15 cellular contexts compared by ENCODE assay signal in the genomic region with DNA sequence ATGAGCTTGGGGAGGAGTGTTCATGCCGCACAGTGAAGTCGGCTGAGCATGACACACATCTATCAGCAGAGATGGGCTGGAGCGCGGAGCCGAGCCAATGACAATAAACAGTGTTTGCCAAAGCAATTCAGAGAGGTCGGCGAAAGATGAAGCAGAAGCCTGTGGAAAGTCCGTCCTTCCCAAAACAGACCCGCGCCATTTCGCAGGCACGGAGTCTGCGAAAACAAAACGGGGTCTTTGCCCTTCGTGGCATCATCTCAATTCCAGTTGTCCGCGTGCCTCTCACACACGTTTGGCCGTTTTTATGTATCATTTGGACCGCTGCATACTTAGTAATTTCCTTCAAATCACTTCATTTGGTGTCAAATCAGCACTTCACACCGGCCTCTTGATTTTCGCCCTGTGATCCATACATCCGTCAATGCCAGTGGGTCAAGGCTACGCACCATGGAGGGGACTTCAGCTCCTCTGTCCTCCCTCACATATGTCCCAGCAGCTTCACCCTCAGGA.
DNase-seq lines count a peak whose midpoint lies in the region; ATAC-seq and TF ChIP-seq lines count a peak whose summit lies in the region.
"Had no signal": no experiment of that assay in that cellular context is flagged by ENCODE, and none has a peak within 500 bp of the region (broad histone marks: within the 10 kb centered on the region; RNA-seq: fewer than 3 reads in every experiment).

No MANE protein-coding gene starts in this region.

- peak overlapping the region in 1 of 2 donors; percentile 43 for H3K27ac ChIP-seq in testis
- H3K27ac ChIP-seq: parathyroid adenoma had no signal

- H3K4me1 Mint-ChIP-seq in activated CD8-positive, alpha-beta T cell treated with anti-CD3 and anti-CD28 coated beads, Interleukin-2, amount 10 ng/mL, durations not matched to agents 7 days and 5 days (ENCODE audit: low read depth): no peaks in the 10 kb centered on the region
- no peaks in the 10 kb centered on the region for H3K4me1 Mint-ChIP-seq in activated T-helper 1 cell treated with anti-CD3 and anti-CD28 coated beads, Interleukin-12 subunit alpha, Interleukin-12 subunit beta, Interleukin-2, Interleukin-4 antibody, amounts not matched to agents 30 ng/mL and 10 ng/mL and 1 ng/mL, durations not matched to agents 14 hours and 24 hours and 36 hours (ENCODE audit: low read depth)
- H3K4me1 Mint-ChIP-seq: CD4-positive, CD25-positive, alpha-beta regulatory T cell had no signal

- no peak overlapping the region for H3K27ac Mint-ChIP-seq in activated CD8-positive, alpha-beta T cell treated with anti-CD3 and anti-CD28 coated beads, Interleukin-2, amount 10 ng/mL, durations not matched to agents 7 days and 5 days
- no peak overlapping the region for H3K27ac Mint-ChIP-seq in activated T-helper 1 cell treated with anti-CD3 and anti-CD28 coated beads, Interleukin-12 subunit alpha, Interleukin-12 subunit beta, Interleukin-2, Interleukin-4 antibody, amounts not matched to agents 30 ng/mL and 10 ng/mL and 1 ng/mL, durations not matched to agents 14 hours and 24 hours and 36 hours

- intact Hi-C loops in testis (cut with DNase I; ENCODE audit: low total_unique reads): no loop called here
- intact Hi-C loops in activated T-helper 1 cell treated with anti-CD3 and anti-CD28 coated beads, Interleukin-12 subunit alpha, Interleukin-12 subunit beta, Interleukin-2, Interleukin-4 antibody, amounts not matched to agents 30 ng/mL and 10 ng/mL and 1 ng/mL, durations not matched to agents 14 hours and 24 hours and 36 hours (cut with micrococcal nuclease): no loop called here

- CTCF ChIA-PET in activated CD8-positive, alpha-beta T cell treated with anti-CD3 and anti-CD28 coated beads, Interleukin-2, amount 10 ng/mL, durations not matched to agents 7 days and 5 days (lab: Charles Lee): no interaction called here

- H3K36me3 ChIP-seq in testis (ENCODE audit: low read depth, missing control alignments): no peaks in the 10 kb centered on the region

- H3K9me3 Mint-ChIP-seq in activated CD8-positive, alpha-beta T cell treated with anti-CD3 and anti-CD28 coated beads, Interleukin-2, amount 10 ng/mL, durations not matched to agents 7 days and 5 days (ENCODE audit: insufficient read depth): no peaks in the 10 kb centered on the region
- H3K9me3 Mint-ChIP-seq in activated T-helper 1 cell treated with anti-CD3 and anti-CD28 coated beads, Interleukin-12 subunit alpha, Interleukin-12 subunit beta, Interleukin-2, Interleukin-4 antibody, amounts not matched to agents 30 ng/mL and 10 ng/mL and 1 ng/mL, durations not matched to agents 14 hours and 24 hours and 36 hours: no peaks in the 10 kb centered on the region
- H3K9me3 Mint-ChIP-seq: brain had no signal

- TF ChIP-seq CTCF in testis (IDR thresholded peaks at IDR 0.05): no peak

- TF ChIP-seq POLR2A in testis (IDR thresholded peaks at IDR 0.05): no peak

- no peak overlapping the region for H3K4me3 Mint-ChIP-seq in activated CD8-positive, alpha-beta T cell treated with anti-CD3 and anti-CD28 coated beads, Interleukin-2, amount 10 ng/mL, durations not matched to agents 7 days and 5 days
- H3K4me3 Mint-ChIP-seq in activated T-helper 1 cell treated with anti-CD3 and anti-CD28 coated beads, Interleukin-12 subunit alpha, Interleukin-12 subunit beta, Interleukin-2, Interleukin-4 antibody, amounts not matched to agents 30 ng/mL and 10 ng/mL and 1 ng/mL, durations not matched to agents 14 hours and 24 hours and 36 hours: no peak overlapping the region
- H3K4me3 Mint-ChIP-seq: brain; CD4-positive, CD25-positive, alpha-beta regulatory T cell had no signal

- H3K4me3 ChIP-seq in testis: no peak overlapping the region

- 67 to 70% methylated on average over 24 of the region's 24 CpGs for WGBS in testis, 2 donors

- peaks cover 34% of the 10 kb centered on the region for H3K4me1 ChIP-seq in testis
- H3K4me1 ChIP-seq: parathyroid adenoma had no signal

- no peaks in the 10 kb centered on the region for H3K9me3 ChIP-seq in testis

- POLR2A ChIA-PET in activated CD8-positive, alpha-beta T cell treated with anti-CD3 and anti-CD28 coated beads, Interleukin-2, amount 10 ng/mL, durations not matched to agents 7 days and 5 days (lab: Charles Lee): no interaction called here

- DNase-seq in GOT3 (lab: John Stamatoyannopoulos, UW) (peak; percentile 29), SK-N-DZ (ENCODE audit: low spot score) (peak; percentile 49), iris pigment epithelial cell (ENCODE audit: low read depth) (peak; percentile 28), testis (peak; percentile 70), NCI-H2081 treated with DMSO at 0.1 percent for 48 hours (lab: John Stamatoyannopoulos, UW) (no peak)
- DNase-seq in activated CD8-positive, alpha-beta T cell treated with anti-CD3 and anti-CD28 coated beads, Interleukin-2, amount 10 ng/mL, durations not matched to agents 7 days and 5 days: no peak
- DNase-seq in activated T-helper 1 cell treated with anti-CD3 and anti-CD28 coated beads, Interleukin-12 subunit alpha, Interleukin-12 subunit beta, Interleukin-2, Interleukin-4 antibody, amounts not matched to agents 30 ng/mL and 10 ng/mL and 1 ng/mL, durations not matched to agents 14 hours and 24 hours and 36 hours (ENCODE audit: low spot score): no peak
- DNase-seq: activated CD8-positive, alpha-beta memory T cell treated with anti-CD3 and anti-CD28 coated beads for 24 hours; activated naive CD4-positive, alpha-beta T cell; CD4-positive, CD25-positive, alpha-beta regulatory T cell; effector CD8-positive, alpha-beta T cell; substantia nigra had no signal

- no peaks in the 10 kb centered on the region for H3K27me3 ChIP-seq in testis

- H3K36me3 Mint-ChIP-seq in activated CD8-positive, alpha-beta T cell treated with anti-CD3 and anti-CD28 coated beads, Interleukin-2, amount 10 ng/mL, durations not matched to agents 7 days and 5 days (ENCODE audit: low read depth): no peaks in the 10 kb centered on the region
- H3K36me3 Mint-ChIP-seq in activated T-helper 1 cell treated with anti-CD3 and anti-CD28 coated beads, Interleukin-12 subunit alpha, Interleukin-12 subunit beta, Interleukin-2, Interleukin-4 antibody, amounts not matched to agents 30 ng/mL and 10 ng/mL and 1 ng/mL, durations not matched to agents 14 hours and 24 hours and 36 hours (ENCODE audit: low read depth): no peaks in the 10 kb centered on the region
- H3K36me3 Mint-ChIP-seq: brain; CD4-positive, CD25-positive, alpha-beta regulatory T cell had no signal

- H3K27me3 Mint-ChIP-seq in activated CD8-positive, alpha-beta T cell treated with anti-CD3 and anti-CD28 coated beads, Interleukin-2, amount 10 ng/mL, durations not matched to agents 7 days and 5 days (ENCODE audit: low read depth): peaks cover 16% of the 10 kb centered on the region
- peaks cover 7% of the 10 kb centered on the region for H3K27me3 Mint-ChIP-seq in activated T-helper 1 cell treated with anti-CD3 and anti-CD28 coated beads, Interleukin-12 subunit alpha, Interleukin-12 subunit beta, Interleukin-2, Interleukin-4 antibody, amounts not matched to agents 30 ng/mL and 10 ng/mL and 1 ng/mL, durations not matched to agents 14 hours and 24 hours and 36 hours (ENCODE audit: insufficient read depth)
- H3K27me3 Mint-ChIP-seq: brain had no signal

- ATAC-seq in activated CD8-positive, alpha-beta T cell treated with anti-CD3 and anti-CD28 coated beads, Interleukin-2, amount 10 ng/mL, durations not matched to agents 7 days and 5 days: no peak
- ATAC-seq: SK-N-SH treated with all-trans-retinoic acid at 6 μM for 48 hours had no signal

Comparison
In these comparisons a context has a peak if more than half of its experiments do, and no peak if none do; other contexts are left out.
1. DNase-seq: peak in GOT3 (single experiment), SK-N-DZ (single experiment), iris pigment epithelial cell (single experiment) and testis (single experiment); none in activated CD8-positive, alpha-beta T cell treated with anti-CD3 and anti-CD28 coated beads, Interleukin-2, amount 10 ng/mL, durations not matched to agents 7 days and 5 days (single experiment), activated T-helper 1 cell treated with anti-CD3 and anti-CD28 coated beads, Interleukin-12 subunit alpha, Interleukin-12 subunit beta, Interleukin-2, Interleukin-4 antibody, amounts not matched to agents 30 ng/mL and 10 ng/mL and 1 ng/mL, durations not matched to agents 14 hours and 24 hours and 36 hours (single experiment) and NCI-H2081 treated with DMSO at 0.1 percent for 48 hours (single experiment).